8 cellular contexts compared by ENCODE assay signal in genomic region chr6:116570856-116571682, GRCh38. TPM values are rescaled to one million over a fixed set of nuclear protein-coding genes. Genes with fewer than 3 reads are reported as not detected.
A peak's percentile ranks its signal among the peaks of the same experiment; 100 is the strongest.
DNase-seq lines count a peak whose midpoint lies in the region; ATAC-seq lines count a peak whose summit lies in the region.

Gene RWDD1, plus strand, starts transcription at chr6:116571504. Its CDS starts 79 bp downstream, at chr6:116571583.

- H3K56ac ChIP-seq in mesendoderm (ENCODE audit: low read length), result peak within 1 kb of the TSS; percentile 95

- peak within 1 kb of the TSS; percentile 93 for H3K27ac ChIP-seq in mesendoderm (ENCODE audit: low read depth, low read length)

- no peaks in the 10 kb centered on the region for H3K9me3 ChIP-seq in NT2/D1 (ENCODE audit: insufficient read depth, low read length)
- no peaks in the 10 kb centered on the region for H3K9me3 ChIP-seq in endocrine pancreas (ENCODE audit: control insufficient read depth, low read length)

- H3K79me2 ChIP-seq in mesendoderm (ENCODE audit: control insufficient read depth, insufficient read depth, low read length), result peaks cover 29% of the 10 kb centered on the region

- WGBS in mesendoderm (ENCODE audit: extremely low coverage, insufficient coverage, low lambda C conversion rate), result no CpG with 5 or more reads among the region's 62 CpGs

- no peaks in the 10 kb centered on the region for H3K9me3 Mint-ChIP-seq in activated CD8-positive, alpha-beta memory T cell treated with anti-CD3 and anti-CD28 coated beads, Interleukin-2, amount 10 ng/mL, durations not matched to agents 7 days and 5 days (ENCODE audit: low read depth)

- peak within 1 kb of the TSS; percentile 97 for H3K27ac Mint-ChIP-seq in activated CD8-positive, alpha-beta memory T cell treated with anti-CD3 and anti-CD28 coated beads, Interleukin-2, amount 10 ng/mL, durations not matched to agents 7 days and 5 days

- peaks cover 8% of the 10 kb centered on the region for H3K79me1 ChIP-seq in mesendoderm (ENCODE audit: low read length)

- H3K27me3 Mint-ChIP-seq in activated CD8-positive, alpha-beta memory T cell treated with anti-CD3 and anti-CD28 coated beads, Interleukin-2, amount 10 ng/mL, durations not matched to agents 7 days and 5 days, result no peaks in the 10 kb centered on the region

- peak; percentile 98 for DNase-seq in Caki2 (ENCODE audit: low read depth)
- peak; percentile 72 to 100 (median 99) for DNase-seq in HUDEP-2 (lab: John Stamatoyannopoulos, UW; ENCODE audit: unreplicated experiment in 76 of 76)
- peak; percentile 94 for DNase-seq in NT2/D1 (ENCODE audit: low read depth, low spot score)
- peak; percentile 99 for DNase-seq in activated CD8-positive, alpha-beta memory T cell treated with anti-CD3 and anti-CD28 coated beads, Interleukin-2, amount 10 ng/mL, durations not matched to agents 7 days and 5 days
- peak; percentile 100 for DNase-seq in mesendoderm
- DNase-seq in stimulated activated CD8-positive, alpha-beta memory T cell treated with anti-CD3 and anti-CD28 coated beads, Interleukin-15, amount 100 ng/mL, for 1 hour (ENCODE audit: low read depth), result peak; percentile 93

- H3K36me3 ChIP-seq in NT2/D1 (ENCODE audit: insufficient read depth, insufficient read length, low read length), result peaks cover 21% of the 10 kb centered on the region
- no peaks in the 10 kb centered on the region for H3K36me3 ChIP-seq in endocrine pancreas (ENCODE audit: control insufficient read depth, insufficient read depth, low read length)
- no peaks in the 10 kb centered on the region for H3K36me3 ChIP-seq in mesendoderm (ENCODE audit: control insufficient read depth, insufficient read depth, low read length)

- H3K36me3 Mint-ChIP-seq in activated CD8-positive, alpha-beta memory T cell treated with anti-CD3 and anti-CD28 coated beads, Interleukin-2, amount 10 ng/mL, durations not matched to agents 7 days and 5 days, result peaks cover 10% of the 10 kb centered on the region

- ATAC-seq in GM21381 (IDR thresholded peaks at IDR 0.05; ENCODE audit: unreplicated experiment), result peak; percentile 95
- ATAC-seq in activated CD8-positive, alpha-beta memory T cell treated with anti-CD3 and anti-CD28 coated beads, Interleukin-2, amount 10 ng/mL, durations not matched to agents 7 days and 5 days, result peak; percentile 93

- peak within 1 kb of the TSS; percentile 78 for H3K18ac ChIP-seq in mesendoderm (ENCODE audit: low read length)

- H3K4me1 Mint-ChIP-seq in activated CD8-positive, alpha-beta memory T cell treated with anti-CD3 and anti-CD28 coated beads, Interleukin-2, amount 10 ng/mL, durations not matched to agents 7 days and 5 days, result peaks cover 37% of the 10 kb centered on the region

- H3K4me3 ChIP-seq in NT2/D1 (ENCODE audit: insufficient read length, low read depth), result peak within 1 kb of the TSS; percentile 90
- peak within 1 kb of the TSS; percentile 97 for H3K4me3 ChIP-seq in endocrine pancreas (ENCODE audit: control insufficient read depth, insufficient read depth, low read length)
- H3K4me3 ChIP-seq in mesendoderm (ENCODE audit: low read length), result peak within 1 kb of the TSS; percentile 98

- H3K23ac ChIP-seq in mesendoderm (ENCODE audit: low read length), result no peak within 1 kb of the TSS

- in situ Hi-C loops in Caki2 (cut with HindIII; ENCODE audit: low pct_unique_long_range_greater_than_20kb, low sequenced_read_pairs), result no loop called here

- H2BK120ac ChIP-seq in mesendoderm (ENCODE audit: low read depth, low read length), result no peak within 1 kb of the TSS

- no peak within 1 kb of the TSS for H3K4ac ChIP-seq in mesendoderm (ENCODE audit: low read depth, low read length)

- peak within 1 kb of the TSS; percentile 96 for H3K4me3 Mint-ChIP-seq in activated CD8-positive, alpha-beta memory T cell treated with anti-CD3 and anti-CD28 coated beads, Interleukin-2, amount 10 ng/mL, durations not matched to agents 7 days and 5 days

- H3K4me2 ChIP-seq in mesendoderm (ENCODE audit: low read length), result peak within 1 kb of the TSS; percentile 33

- H3K4me1 ChIP-seq in NT2/D1 (ENCODE audit: insufficient read depth, insufficient read length), result no peaks in the 10 kb centered on the region
- H3K4me1 ChIP-seq in endocrine pancreas (ENCODE audit: control insufficient read depth, insufficient read depth, low read length), result peaks cover 22% of the 10 kb centered on the region
- H3K4me1 ChIP-seq in mesendoderm (ENCODE audit: control insufficient read depth, low read depth, low read length), result peaks cover 3% of the 10 kb centered on the region

- peak within 1 kb of the TSS; percentile 74 for H2BK5ac ChIP-seq in mesendoderm (ENCODE audit: low read length)

- peak within 1 kb of the TSS; percentile 52 for H4K5ac ChIP-seq in mesendoderm (ENCODE audit: low read length)

- H3K9ac ChIP-seq in NT2/D1 (ENCODE audit: insufficient read length, low read depth), result peak within 1 kb of the TSS; percentile 99
- H3K9ac ChIP-seq in endocrine pancreas (ENCODE audit: control insufficient read depth, insufficient read depth, low read length), result peak within 1 kb of the TSS; percentile 97
- H3K9ac ChIP-seq in mesendoderm (ENCODE audit: low read length), result peak within 1 kb of the TSS; percentile 91

- H2AK5ac ChIP-seq in mesendoderm (ENCODE audit: low read length), result no peak within 1 kb of the TSS

- H4K8ac ChIP-seq in mesendoderm (ENCODE audit: low read depth, low read length), result peak within 1 kb of the TSS; percentile 57

- CTCF ChIA-PET in activated CD8-positive, alpha-beta memory T cell treated with anti-CD3 and anti-CD28 coated beads, Interleukin-2, amount 10 ng/mL, durations not matched to agents 7 days and 5 days (lab: Charles Lee), result interaction anchor here (0.9 to 2.8 kb wide), 8 partner anchors 9 to 318 kb away, joined by 3 to 27 read pairs (median 3); partner anchors contain the start of genes RSPH4A and TSPYL4

- no peak within 1 kb of the TSS for H2BK15ac ChIP-seq in mesendoderm (replicated peaks; ENCODE audit: low read depth)

- H3K27me3 ChIP-seq in NT2/D1 (ENCODE audit: insufficient read depth, insufficient read length) (no peaks in the 10 kb centered on the region), endocrine pancreas (ENCODE audit: control insufficient read depth, insufficient read depth, low read length) (no peaks in the 10 kb centered on the region), mesendoderm (ENCODE audit: insufficient read depth, low read length, poor library complexity) (no peaks in the 10 kb centered on the region)

RNA-seq across cellular contexts. Expression of gene RWDD1, which starts in this region (rescaled TPM):
- 8.3 and 38.0 TPM in 2 replicates for total RNA-seq in Caki2 (2014; rRNA removed; shearing (Covaris generic); ENCODE audit: low replicate concordance)
- total RNA-seq in activated CD8-positive, alpha-beta memory T cell treated with anti-CD3 and anti-CD28 coated beads, Interleukin-2, amount 10 ng/mL, durations not matched to agents 7 days and 5 days, result 10 to 100 TPM; 39.9 to 44.2 TPM
- 165 TPM for polyA plus RNA-seq in mesendoderm (2013, experiment 1 of 2)
- polyA plus RNA-seq in mesendoderm (2013, experiment 2 of 2), result 172 TPM

Comparison
In these comparisons a context has a peak if more than half of its experiments do, and no peak if none do; other contexts are left out.
1. Peak in every context shown above with its lines: DNase-seq, ATAC-seq, H3K4me3 ChIP-seq and H3K27ac ChIP-seq.